In genomic region chr4:48290146-48290772, GRCh38 we compare ENCODE assay signal across 8 cellular contexts. TPM values are rescaled to one million over a fixed set of nuclear protein-coding genes. Genes with fewer than 3 reads are reported as not detected.
DNase-seq lines count a peak whose midpoint lies in the region; ATAC-seq, FAIRE-seq and TF ChIP-seq lines count a peak whose summit lies in the region.

No MANE protein-coding gene starts in this region.

- H3K27me3 ChIP-seq in OCI-LY1 (ENCODE audit: insufficient read depth, low read length), result no peaks in the 10 kb centered on the region

- no peak for TF ChIP-seq POLR2A in A549 (IDR thresholded peaks at IDR 0.05; ENCODE audit: low read length)
- TF ChIP-seq POLR2A in lower leg skin (IDR thresholded peaks at IDR 0.05), result no peak

- H3K4me3 ChIP-seq in A549, result no peak overlapping the region
- H3K4me3 ChIP-seq in OCI-LY1 (ENCODE audit: low read depth, low read length, poor library complexity, severe bottlenecking), result no peak overlapping the region
- H3K4me3 ChIP-seq in fibroblast of the aortic adventitia (ENCODE audit: low read depth, low read length), result no peak overlapping the region
- no peak overlapping the region for H3K4me3 ChIP-seq in lower leg skin (ENCODE audit: low read depth, poor library complexity, severe bottlenecking)

- intact Hi-C loops in lower leg skin (cut with DNase I; ENCODE audit: low total_unique reads), result no loop called here

- no peaks in the 10 kb centered on the region for H3K36me3 ChIP-seq in OCI-LY1 (ENCODE audit: insufficient read depth, low read length)

- DNase-seq in A549 (ENCODE audit: low read depth in 1 of 2, low spot score in 1 of 2), result peak; percentile 36 to 39
- DNase-seq in GM10266 (ENCODE audit: extremely low spot score), result peak; percentile 77
- peak; percentile 22 for DNase-seq in fibroblast of the aortic adventitia (ENCODE audit: low read depth)
- no peak for DNase-seq in NCI-H1048 (lab: John Stamatoyannopoulos, UW)
- no peak for DNase-seq in lower leg skin (ENCODE audit: low spot score in 2 of 2)

- H3K79me2 ChIP-seq in OCI-LY1 (ENCODE audit: insufficient read depth, low read length), result no peaks in the 10 kb centered on the region

- peak; percentile 74 to 83 for ATAC-seq in A549
- ATAC-seq in HG03457 (IDR thresholded peaks at IDR 0.05; ENCODE audit: unreplicated experiment), result no peak
- ATAC-seq in GM21367 (IDR thresholded peaks at IDR 0.05; ENCODE audit: unreplicated experiment), result no peak

- H3K27ac ChIP-seq in A549 (no peak overlapping the region), OCI-LY1 (ENCODE audit: low read depth, low read length, poor library complexity, severe bottlenecking) (no peak overlapping the region)

- peak; percentile 59 for TF ChIP-seq CTCF in A549 (IDR thresholded peaks at IDR 0.05)
- peak; percentile 67 for TF ChIP-seq CTCF in GM10266 (IDR thresholded peaks at IDR 0.05; ENCODE audit: control insufficient read depth, insufficient read depth, low read depth, missing control alignments)
- peak; percentile 84 for TF ChIP-seq CTCF in OCI-LY1 (IDR thresholded peaks at IDR 0.05; ENCODE audit: low read length)
- peak; percentile 52 for TF ChIP-seq CTCF in fibroblast of the aortic adventitia (IDR thresholded peaks at IDR 0.05; ENCODE audit: insufficient read depth, low read length)
- TF ChIP-seq CTCF in lower leg skin (IDR thresholded peaks at IDR 0.05), result no peak

- TF ChIP-seq RAD21 in A549 (conservative IDR thresholded peaks at IDR 0.05 in 1 of 2, IDR thresholded peaks at IDR 0.05 in 1 of 2), result peak; percentile 36 to 56; a peak in 4 of 5 replicates

- no peak overlapping the region for H3K9ac ChIP-seq in OCI-LY1 (ENCODE audit: low read length)

- WGBS in A549 (ENCODE audit: missing lambda C conversion rate), result 4% methylated on average over 5 of the region's 5 CpGs
- WGBS in lower leg skin, 2 donors, result 47 to 51% methylated on average over 5 of the region's 5 CpGs

- H3K4me1 ChIP-seq in A549 (no peaks in the 10 kb centered on the region), OCI-LY1 (ENCODE audit: insufficient read depth, low read length, severe bottlenecking) (no peaks in the 10 kb centered on the region)

- POLR2A ChIA-PET in A549 (lab: Yijun Ruan, JAX), result no interaction called here

- no peaks in the 10 kb centered on the region for H3K9me2 ChIP-seq in OCI-LY1 (ENCODE audit: low read depth, low read length)

- no peak for FAIRE-seq in A549 (lab: Jason Lieb, UNC)

- H3K9me3 ChIP-seq in A549 (no peaks in the 10 kb centered on the region), OCI-LY1 (ENCODE audit: low read length) (no peaks in the 10 kb centered on the region)

- H4K20me1 ChIP-seq in OCI-LY1 (ENCODE audit: insufficient read depth, low read length), result no peaks in the 10 kb centered on the region

- CTCF ChIA-PET in A549 (lab: Yijun Ruan, JAX), result interaction anchor here (0.7 to 1.5 kb wide), 6 partner anchors 19 to 163 kb away, joined by 3 to 5 read pairs (median 3); no protein-coding TSS in a partner anchor

- no peaks in the 10 kb centered on the region for H3F3A ChIP-seq in OCI-LY1 (ENCODE audit: insufficient read depth, low read length)

- H3K4me2 ChIP-seq in A549, result peak overlapping the region; percentile 39; the same call in 2 of the 3 replicates
- no peak overlapping the region for H3K4me2 ChIP-seq in OCI-LY1 (ENCODE audit: low read length)

- no peak overlapping the region for H2AFZ ChIP-seq in OCI-LY1 (ENCODE audit: low read length)

- TF ChIP-seq EP300 in A549 (IDR thresholded peaks at IDR 0.05), result no peak

TF ChIP-seq in A549, 52 proteins besides CTCF, POLR2A, EP300 and RAD21:
- no peak for TF ChIP-seq KDM1A (IDR thresholded peaks at IDR 0.05; ENCODE audit: low read depth)
- TF ChIP-seq ELK1 (IDR thresholded peaks at IDR 0.05; ENCODE audit: low read depth, low read length), result no peak
- TF ChIP-seq MAFK (IDR thresholded peaks at IDR 0.05; ENCODE audit: partially characterized antibody), result no peak
- TF ChIP-seq PHF8 (IDR thresholded peaks at IDR 0.05; ENCODE audit: borderline replicate concordance, low read depth), result no peak
- no peak for TF ChIP-seq HOXB5 (CRISPR knock-in tag; IDR thresholded peaks at IDR 0.05)
- TF ChIP-seq POLR2AphosphoS2 (conservative IDR thresholded peaks at IDR 0.05; ENCODE audit: low read length), result no peak
- TF ChIP-seq, protein P1, sequence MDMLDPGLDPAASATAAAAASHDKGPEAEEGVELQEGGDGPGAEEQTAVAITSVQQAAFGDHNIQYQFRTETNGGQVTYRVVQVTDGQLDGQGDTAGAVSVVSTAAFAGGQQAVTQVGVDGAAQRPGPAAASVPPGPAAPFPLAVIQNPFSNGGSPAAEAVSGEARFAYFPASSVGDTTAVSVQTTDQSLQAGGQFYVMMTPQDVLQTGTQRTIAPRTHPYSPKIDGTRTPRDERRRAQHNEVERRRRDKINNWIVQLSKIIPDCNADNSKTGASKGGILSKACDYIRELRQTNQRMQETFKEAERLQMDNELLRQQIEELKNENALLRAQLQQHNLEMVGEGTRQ (IDR thresholded peaks at IDR 0.05), result no peak
- no peak for TF ChIP-seq ZSCAN20 (CRISPR knock-in tag; IDR thresholded peaks at IDR 0.05)
- TF ChIP-seq RARB (CRISPR knock-in tag; IDR thresholded peaks at IDR 0.05), result no peak
- TF ChIP-seq BCL3 (IDR thresholded peaks at IDR 0.05), result no peak
- no peak for TF ChIP-seq CHD2 (IDR thresholded peaks at IDR 0.05; ENCODE audit: low read length, partially characterized antibody)
- no peak for TF ChIP-seq RFX5 (IDR thresholded peaks at IDR 0.05)
- no peak for TF ChIP-seq CEBPB (IDR thresholded peaks at IDR 0.05)
- no peak for TF ChIP-seq CBX2 (IDR thresholded peaks at IDR 0.05; ENCODE audit: borderline replicate concordance, low read depth)
- no peak for TF ChIP-seq SREBF2 (IDR thresholded peaks at IDR 0.05)
- no peak for TF ChIP-seq TP53 (CRISPR knock-in tag; IDR thresholded peaks at IDR 0.05)
- TF ChIP-seq ATOH8 (CRISPR knock-in tag; IDR thresholded peaks at IDR 0.05; ENCODE audit: low read depth), result no peak
- TF ChIP-seq HDAC2 (IDR thresholded peaks at IDR 0.05), result no peak
- TF ChIP-seq JUNB (IDR thresholded peaks at IDR 0.05), result no peak
TF ChIP-seq in A549: peak in this region for 0.

RNA-seq across cellular contexts. Expression of gene TEC, which starts 20.6 kb away (rescaled TPM):
- 1.2 and 1.3 TPM in 2 replicates for polyA plus RNA-seq in A549 (2011; rRNA removed)
- 0.29 and 0.30 TPM in 2 replicates for polyA plus RNA-seq in A549 (2012; cell fraction: cytosol; rRNA removed)
- 0.36 and 0.71 TPM in 2 replicates for polyA plus RNA-seq in A549 (2012; cell fraction: nucleus; rRNA removed)
- polyA plus RNA-seq in A549 (2017; fragmentation: RNase III; extraction: RNeasy Plus Mini Kit Qiagen cat#74134 plus additional on column Dnase treatment), result 1.4 to 1.9 TPM (median 1.6 TPM) in 3 replicates
- polyA minus RNA-seq in A549 (2011; rRNA and poly(A)+ RNA removed), result 1.3 and 1.6 TPM in 2 replicates
- 0.72 and 3.5 TPM in 2 replicates for total RNA-seq in fibroblast of the aortic adventitia (ENCODE audit: low replicate concordance)
- 10 to 100 TPM in 2 of 4 donors, 1 to 10 TPM in 2; 6.8 to 10.5 (median 8.8) TPM for total RNA-seq in lower leg skin

RNA-seq across cellular contexts. Expression of gene SLAIN2, which starts 51.1 kb away (rescaled TPM):
- 14.4 and 25.4 TPM in 2 replicates for polyA plus RNA-seq in A549 (2011; rRNA removed)
- 7.6 and 12.4 TPM in 2 replicates for polyA plus RNA-seq in A549 (2012; cell fraction: cytosol; rRNA removed)
- polyA plus RNA-seq in A549 (2012; cell fraction: nucleus; rRNA removed), result 5.3 and 6.2 TPM in 2 replicates
- polyA plus RNA-seq in A549 (2017; fragmentation: RNase III; extraction: RNeasy Plus Mini Kit Qiagen cat#74134 plus additional on column Dnase treatment), result 13.7 to 14.8 TPM (median 14.6 TPM) in 3 replicates
- polyA minus RNA-seq in A549 (2011; rRNA and poly(A)+ RNA removed), result 8.1 and 11.9 TPM in 2 replicates
- total RNA-seq in fibroblast of the aortic adventitia (ENCODE audit: low replicate concordance), result 9.6 and 93.5 TPM in 2 replicates
- total RNA-seq in lower leg skin, result 100 to 1,000 TPM in 1 of 4 donors, 10 to 100 TPM in 3; 75.4 to 201 (median 88.6) TPM

Comparison
In these comparisons a context has a peak if more than half of its experiments do, and no peak if none do; other contexts are left out.
1. ATAC-seq: peak in A549 (2 of 2); none in HG03457 (single experiment) and GM21367 (single experiment).
2. DNase-seq: peak in A549 (2 of 2), GM10266 (single experiment) and fibroblast of the aortic adventitia (single experiment); none in NCI-H1048 (single experiment) and lower leg skin (0 of 2).
3. CTCF ChIP-seq: peak in A549 (single experiment), GM10266 (single experiment), OCI-LY1 (single experiment) and fibroblast of the aortic adventitia (single experiment); none in lower leg skin (0 of 3).